ENCODE assay signal across 1 cellular context in the genomic region with DNA sequence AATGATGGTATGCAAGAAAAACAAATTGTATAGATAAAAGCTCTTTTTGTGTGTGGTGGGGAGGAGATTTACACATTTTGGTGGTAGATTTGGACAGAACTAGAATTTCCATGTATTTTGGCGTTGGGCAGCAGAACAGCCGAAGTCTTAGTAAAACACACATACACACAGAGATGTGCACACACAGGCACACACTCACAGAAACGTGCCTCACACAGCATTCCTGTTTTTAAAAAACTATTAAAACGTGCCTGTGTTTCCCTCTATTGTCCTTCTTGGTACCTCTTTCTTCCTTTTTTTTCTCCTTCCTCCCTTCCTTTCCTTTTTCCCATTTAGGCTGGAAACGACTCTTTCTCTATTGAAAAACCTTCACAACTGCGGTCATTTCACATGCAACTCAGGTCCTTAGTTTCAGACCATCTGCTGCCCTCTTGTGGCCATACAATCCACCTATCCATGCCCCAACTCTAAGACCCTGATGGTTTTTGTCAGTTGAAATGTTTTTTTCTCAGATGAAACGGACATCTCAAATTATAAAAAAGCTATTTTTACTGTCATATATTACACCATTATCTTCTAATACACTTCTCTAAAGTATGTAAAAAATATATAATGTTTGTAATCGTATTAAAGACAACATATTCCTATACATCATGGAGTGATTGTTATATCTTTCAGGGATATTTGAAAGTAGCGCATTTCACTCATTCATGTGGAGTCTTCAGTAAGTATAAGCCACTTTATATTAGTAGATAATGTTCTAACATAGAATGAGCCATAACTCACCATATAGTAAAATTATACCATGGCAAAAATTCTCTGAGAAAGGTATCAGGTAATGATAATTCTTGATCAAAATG.
TF ChIP-seq lines count a peak whose summit lies in the region.

No MANE protein-coding gene starts in this region.

TF ChIP-seq in H1, 55 proteins besides CTCF, POLR2A, EP300 and RAD21:
- no peak for TF ChIP-seq SIRT6 (IDR thresholded peaks at IDR 0.05; ENCODE audit: low read length)
- TF ChIP-seq YY1 (IDR thresholded peaks at IDR 0.05; ENCODE audit: low read depth, low read length), result no peak
- no peak for TF ChIP-seq SAP30 (IDR thresholded peaks at IDR 0.05; ENCODE audit: insufficient read depth, insufficient replicate concordance, low read length)
- no peak for TF ChIP-seq ASH2L (IDR thresholded peaks at IDR 0.05; ENCODE audit: low read length)
- TF ChIP-seq EZH2 (IDR thresholded peaks at IDR 0.05; ENCODE audit: low read depth, low read length, severe bottlenecking), result no peak
- TF ChIP-seq CHD1 (IDR thresholded peaks at IDR 0.05; ENCODE audit: low read depth, low read length), result no peak
- no peak for TF ChIP-seq CBX8 (IDR thresholded peaks at IDR 0.05; ENCODE audit: borderline replicate concordance, low read depth, low read length)
- TF ChIP-seq SUZ12 (IDR thresholded peaks at IDR 0.05; ENCODE audit: low read length), result no peak
- no peak for TF ChIP-seq BCL11A (IDR thresholded peaks at IDR 0.05; ENCODE audit: low read depth in 2 of 2, low read length in 2 of 2)
- TF ChIP-seq FOSL1 (IDR thresholded peaks at IDR 0.05; ENCODE audit: insufficient read depth, low read depth, low read length), result no peak
- TF ChIP-seq KDM5A (IDR thresholded peaks at IDR 0.05; ENCODE audit: low read length), result no peak
- TF ChIP-seq JUND (IDR thresholded peaks at IDR 0.05; ENCODE audit: low read length), result no peak
- TF ChIP-seq PHF8 (conservative IDR thresholded peaks at IDR 0.05; ENCODE audit: low read depth, low read length), result no peak
- TF ChIP-seq POLR2AphosphoS5 (IDR thresholded peaks at IDR 0.05; ENCODE audit: low read depth, low read length), result no peak
- TF ChIP-seq, protein P1, sequence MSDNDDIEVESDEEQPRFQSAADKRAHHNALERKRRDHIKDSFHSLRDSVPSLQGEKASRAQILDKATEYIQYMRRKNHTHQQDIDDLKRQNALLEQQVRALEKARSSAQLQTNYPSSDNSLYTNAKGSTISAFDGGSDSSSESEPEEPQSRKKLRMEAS (IDR thresholded peaks at IDR 0.05), result no peak
